Comparison of ENCODE assay signal across 8 cellular contexts in the genomic region with DNA sequence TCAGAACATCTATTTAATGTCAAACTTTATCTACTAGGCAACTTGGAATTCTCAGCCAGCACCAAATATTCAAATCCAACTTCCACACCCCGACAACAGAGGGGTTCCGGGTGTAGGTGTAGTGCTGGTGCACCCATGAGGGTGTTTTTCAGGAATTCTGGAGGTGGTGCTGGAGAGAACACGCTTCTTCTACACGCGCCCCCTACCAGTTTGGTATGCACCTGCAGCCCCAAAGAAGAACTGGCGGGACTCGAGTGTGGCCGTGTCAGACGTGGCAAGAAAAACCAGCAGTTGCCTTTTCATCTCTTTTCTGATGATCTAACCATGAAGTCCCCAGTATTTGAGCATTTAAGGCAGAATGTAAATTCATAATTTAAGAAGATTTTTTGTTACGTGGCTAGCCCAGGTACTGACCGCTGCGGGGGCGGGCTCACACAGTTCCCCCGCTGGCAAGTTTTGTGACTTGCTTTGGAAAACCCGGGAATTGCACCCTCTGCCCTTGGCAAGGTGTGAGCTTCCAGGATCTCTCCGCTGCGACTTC. TPM values are rescaled to one million over a fixed set of nuclear protein-coding genes. Genes with fewer than 3 reads are reported as not detected.
A peak's percentile ranks its signal among the peaks of the same experiment; 100 is the strongest.
DNase-seq lines count a peak whose midpoint lies in the region; ATAC-seq and TF ChIP-seq lines count a peak whose summit lies in the region.

No MANE protein-coding gene starts in this region.

- POLR2A ChIA-PET in MCF 10A (lab: Yijun Ruan, JAX): interaction anchor here (0.8 to 5.3 kb wide), 8 partner anchors 12 to 117 kb away, joined by 3 to 32 read pairs (median 8); a partner anchor contains a TSS

- peak overlapping the region; percentile 42 to 67 (median 58) for H3K4me3 ChIP-seq in skin epidermis

- intact Hi-C loops in MCF 10A (cut with micrococcal nuclease): loop anchor here (1.0 to 2.0 kb wide), 2 partner anchors 44 to 118 kb away; a partner anchor contains a TSS

- peaks cover 21% of the 10 kb centered on the region for H3K4me1 Mint-ChIP-seq in MCF 10A (ENCODE audit: insufficient read depth, unreplicated experiment)

- peak; percentile 61 for TF ChIP-seq CTCF in MCF 10A (IDR thresholded peaks at IDR 0.05; ENCODE audit: unreplicated experiment)

- DNase-seq in NCI-H2029 (lab: John Stamatoyannopoulos, UW) (peak; percentile 72), T-helper 9 cell (peak; percentile 33), MCF 10A (ENCODE audit: unreplicated experiment) (peak; percentile 78), iPS-NIHi11 (ENCODE audit: low spot score) (peak; percentile 81)

- H3K4me3 Mint-ChIP-seq in MCF 10A (ENCODE audit: unreplicated experiment): peak overlapping the region; percentile 77

- peak overlapping the region in 8 of 21 experiments; percentile 7 to 70 (median 27) for H3K27ac ChIP-seq in skin epidermis

- H3K36me3 Mint-ChIP-seq in MCF 10A (ENCODE audit: insufficient read depth, unreplicated experiment): no peaks in the 10 kb centered on the region

- ATAC-seq in GM18499 (IDR thresholded peaks at IDR 0.05; ENCODE audit: insufficient read depth, unreplicated experiment): peak; percentile 43
- ATAC-seq in HG02938 (IDR thresholded peaks at IDR 0.05; ENCODE audit: unreplicated experiment): peak; percentile 69
- no peak for ATAC-seq in GM18520 (IDR thresholded peaks at IDR 0.05; ENCODE audit: unreplicated experiment)

- H3K9me3 Mint-ChIP-seq in MCF 10A (ENCODE audit: unreplicated experiment): no peaks in the 10 kb centered on the region

- BruUV-seq in MCF 10A (replicated peaks; lab: Mats Ljungman, UMichigan): no TSS peak

- no peak overlapping the region for H3K27ac Mint-ChIP-seq in MCF 10A (ENCODE audit: low read depth, unreplicated experiment)

- H3K27me3 Mint-ChIP-seq in MCF 10A (ENCODE audit: insufficient read depth, unreplicated experiment): no peaks in the 10 kb centered on the region

- CTCF ChIA-PET in MCF 10A (lab: Yijun Ruan, JAX): interaction anchor here (0.6 to 5.0 kb wide), 14 partner anchors 10 to 241 kb away, joined by 3 to 34 read pairs (median 4); a partner anchor contains a TSS

RNA-seq across cellular contexts. Expression of a gene that starts 0.4 kb away (rescaled TPM):
- total RNA-seq in MCF 10A (2022): 1.9 and 2.3 TPM in 2 replicates

RNA-seq across cellular contexts. Expression of a gene that starts 44.0 kb away (rescaled TPM):
- 13.0 and 15.5 TPM in 2 replicates for total RNA-seq in MCF 10A (2022)
